Comparison of ENCODE assay signal across 14 cellular contexts in genomic region chr2:224944707-224945106, GRCh38.
A peak's percentile ranks its signal among the peaks of the same experiment; 100 is the strongest.
DNase-seq lines count a peak whose midpoint lies in the region; ATAC-seq and TF ChIP-seq lines count a peak whose summit lies in the region.
"Had no signal": no experiment of that assay in that cellular context is flagged by ENCODE, and none has a peak within 500 bp of the region (broad histone marks: within the 10 kb centered on the region; RNA-seq: fewer than 3 reads in every experiment).

No MANE protein-coding gene starts in this region.

- no peaks in the 10 kb centered on the region for H3K4me1 ChIP-seq in esophagus muscularis mucosa
- peaks cover 14 to 63% of the 10 kb centered on the region in 2 donors for H3K4me1 ChIP-seq in thoracic aorta (ENCODE audit: control insufficient read depth in 1 of 2, low read depth in 2 of 2)
- H3K4me1 ChIP-seq: pancreas had no signal

- H3K9me3 Mint-ChIP-seq in activated T-cell treated with anti-CD3 and anti-CD28 coated beads, Interleukin-2, amount 50 U/mL, for 4 hours = no peaks in the 10 kb centered on the region
- H3K9me3 Mint-ChIP-seq in T-cell = no peaks in the 10 kb centered on the region

- CTCF ChIA-PET in T-cell (lab: Charles Lee) = interaction anchor here (0.6 to 1.5 kb wide), 3 partner anchors 8 to 42 kb away, joined by 3 to 7 read pairs (median 5); no protein-coding TSS in a partner anchor

- no peak for TF ChIP-seq POLR2A in esophagus muscularis mucosa (IDR thresholded peaks at IDR 0.05; ENCODE audit: low read depth)

- H3K9me3 ChIP-seq in esophagus muscularis mucosa = no peaks in the 10 kb centered on the region
- H3K9me3 ChIP-seq in thoracic aorta = no peaks in the 10 kb centered on the region
- H3K9me3 ChIP-seq: heart left ventricle, pancreas had no signal

- POLR2A ChIA-PET in T-cell (lab: Charles Lee) = interaction anchor here (0.5 to 4.0 kb wide), 4 partner anchors 17 to 102 kb away, joined by 3 to 33 read pairs (median 3); no protein-coding TSS in a partner anchor

- TF ChIP-seq CTCF in esophagus muscularis mucosa (IDR thresholded peaks at IDR 0.05) = no peak
- TF ChIP-seq CTCF in thoracic aorta (IDR thresholded peaks at IDR 0.05) = no peak

- peak; percentile 16 to 28 for ATAC-seq in activated T-cell treated with anti-CD3 and anti-CD28 coated beads, Interleukin-2, amount 50 U/mL, for 4 hours
- peak in 2 of 4 experiments; percentile 15 to 17 for ATAC-seq in T-cell (replicated peaks in 1 of 4)
- ATAC-seq in thoracic aorta (ENCODE audit: insufficient number of reproducible peaks, low FRiP score, low read depth) = no peak
- ATAC-seq in HG03378 (IDR thresholded peaks at IDR 0.05; ENCODE audit: unreplicated experiment) = no peak
- ATAC-seq: Panc1 had no signal

- H3K36me3 Mint-ChIP-seq in activated T-cell treated with anti-CD3 and anti-CD28 coated beads, Interleukin-2, amount 50 U/mL, for 4 hours (ENCODE audit: insufficient read depth) = peaks cover 46% of the 10 kb centered on the region
- H3K36me3 Mint-ChIP-seq in T-cell = peaks cover 22% of the 10 kb centered on the region

- intact Hi-C loops in esophagus muscularis mucosa (cut with DNase I) = no loop called here

- H3K36me3 ChIP-seq in esophagus muscularis mucosa = no peaks in the 10 kb centered on the region
- no peaks in the 10 kb centered on the region for H3K36me3 ChIP-seq in thoracic aorta
- H3K36me3 ChIP-seq: heart left ventricle, pancreas had no signal

- no peak for DNase-seq in activated T-cell treated with anti-CD3 and anti-CD28 coated beads, Interleukin-2, amount 50 U/mL, for 4 hours
- no peak for DNase-seq in activated T-cell treated with anti-CD3 and anti-CD28 coated beads, Interleukin-2, amount 50 U/mL, for 1 hour
- DNase-seq in T-cell (no peak), esophagus muscularis mucosa (ENCODE audit: extremely low spot score) (peak; percentile 26), thoracic aorta (ENCODE audit: low spot score) (no peak), NCI-H146 (lab: John Stamatoyannopoulos, UW) (no peak), SIG-M5 treated with dmso at 0.1 percent for 504 hours (lab: John Stamatoyannopoulos, UW; ENCODE audit: unreplicated experiment) (no peak)
- DNase-seq: heart left ventricle; KBM-7; NCI-H2171 treated with DMSO at 0.1 percent for 48 hours; pancreas; stimulated activated CD4-positive, alpha-beta T cell treated with anti-CD3 and anti-CD28 coated beads, Interleukin-4, amount 100 ng/mL, for 4 hours had no signal

- H3K4me3 ChIP-seq in esophagus muscularis mucosa (no peak overlapping the region), thoracic aorta (peak overlapping the region; percentile 44)

- peaks cover 73% of the 10 kb centered on the region for H3K4me1 Mint-ChIP-seq in activated T-cell treated with anti-CD3 and anti-CD28 coated beads, Interleukin-2, amount 50 U/mL, for 4 hours (ENCODE audit: low read depth)
- H3K4me1 Mint-ChIP-seq in T-cell = peaks cover 83 to 91% (median 87%) of the 10 kb centered on the region in 3 donors

- H3K27ac Mint-ChIP-seq in T-cell = peak overlapping the region; percentile 88 to 93

- no peaks in the 10 kb centered on the region for H3K27me3 Mint-ChIP-seq in activated T-cell treated with anti-CD3 and anti-CD28 coated beads, Interleukin-2, amount 50 U/mL, for 4 hours (ENCODE audit: low read depth)
- no peaks in the 10 kb centered on the region for H3K27me3 Mint-ChIP-seq in T-cell

- 76% methylated on average over 8 of the region's 8 CpGs for WGBS in esophagus muscularis mucosa

- no peak for TF ChIP-seq EP300 in esophagus muscularis mucosa (IDR thresholded peaks at IDR 0.05)

- H3K4me3 Mint-ChIP-seq in activated T-cell treated with anti-CD3 and anti-CD28 coated beads, Interleukin-2, amount 50 U/mL, for 4 hours = peak overlapping the region; percentile 95
- H3K4me3 Mint-ChIP-seq in T-cell = peak overlapping the region; percentile 82 to 89 (median 87)

- H3K27me3 ChIP-seq in esophagus muscularis mucosa (no peaks in the 10 kb centered on the region), thoracic aorta (replicated peaks; ENCODE audit: insufficient read depth) (no peaks in the 10 kb centered on the region)
- H3K27me3 ChIP-seq: heart left ventricle, pancreas had no signal

- H3K27ac ChIP-seq in esophagus muscularis mucosa (replicated peaks in 1 of 4) = no peak overlapping the region
- peak overlapping the region in 1 of 2 donors; percentile 14 for H3K27ac ChIP-seq in thoracic aorta
- H3K27ac ChIP-seq: pancreas had no signal

Comparison
In these comparisons a context has a peak if more than half of its experiments do, and no peak if none do; other contexts are left out.
1. ATAC-seq: peak in activated T-cell treated with anti-CD3 and anti-CD28 coated beads, Interleukin-2, amount 50 U/mL, for 4 hours (2 of 2); none in thoracic aorta (single experiment) and HG03378 (single experiment).